In genomic region chr21:40041446-40041845, GRCh38 we compare ENCODE assay signal across 35 cellular contexts.
"Had no signal": no experiment of that assay in that cellular context is flagged by ENCODE, and none has a peak within 500 bp of the region (broad histone marks: within the 10 kb centered on the region; RNA-seq: fewer than 3 reads in every experiment).

No MANE protein-coding gene starts in this region.

- H3K9ac ChIP-seq: KMS-11 had no signal

- H3K27me3 ChIP-seq: MG63 had no signal

- H3K9me3 ChIP-seq: MG63 had no signal

- H3K36me3 ChIP-seq: MG63 had no signal

- H3K4me3 ChIP-seq: MG63 had no signal

- DNase-seq: Karpas-422, Kasumi-1, KBM-7, KG1, MG63, MV-4-11, NCI-H1048, NCI-H1092, NCI-H1092 treated with DMSO at 0.1 percent for 48 hours, NCI-H1105, NCI-H1105 treated with DMSO at 0.1 percent for 48 hours, NCI-H1417, NCI-H1417 treated with DMSO at 0.1 percent for 48 hours, NCI-H1436, NCI-H1436 treated with DMSO at 0.1 percent for 48 hours, NCI-H146, NCI-H1694, NCI-H1694 treated with DMSO at 0.1 percent for 48 hours, NCI-H187, NCI-H187 treated with DMSO at 0.1 percent for 48 hours, NCI-H1930, NCI-H2029, NCI-H2029 treated with DMSO at 0.1 percent for 48 hours, NCI-H2081, NCI-H2081 treated with DMSO at 0.1 percent for 48 hours, NCI-H2107, NCI-H2171, NCI-H2171 treated with DMSO at 0.1 percent for 48 hours, NCI-H2227 treated with DMSO at 0.1 percent for 48 hours, NCI-H226, NCI-H345, NCI-H446, NCI-H446 treated with DMSO at 0.1 percent for 48 hours, NCI-H510A had no signal

- H3K27ac ChIP-seq: KMS-11 had no signal

- H3K4me2 ChIP-seq: KMS-11 had no signal
